In the genomic region with DNA sequence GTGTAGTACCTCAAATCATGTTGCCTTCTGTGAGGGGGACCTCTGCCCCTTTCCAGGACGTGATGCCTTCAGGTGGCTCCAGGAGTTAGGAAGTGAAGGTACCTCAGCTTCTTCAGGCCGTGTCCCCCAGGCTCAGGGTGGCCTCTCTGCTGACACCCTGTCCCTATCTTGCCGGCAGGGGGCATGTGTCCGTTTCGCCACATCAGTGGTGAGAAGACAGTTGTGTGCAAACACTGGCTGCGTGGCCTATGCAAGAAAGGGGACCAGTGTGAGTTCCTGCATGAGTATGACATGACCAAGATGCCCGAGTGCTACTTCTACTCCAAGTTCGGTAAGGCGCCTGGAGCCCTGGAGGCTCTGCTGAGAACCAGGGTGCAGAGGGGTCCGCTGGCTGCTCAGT, we compare ENCODE assay signal across 11 cellular contexts. TPM values are rescaled to one million over a fixed set of nuclear protein-coding genes. Genes with fewer than 3 reads are reported as not detected.
A peak's percentile ranks its signal among the peaks of the same experiment; 100 is the strongest.
DNase-seq lines count a peak whose midpoint lies in the region; ATAC-seq, FAIRE-seq and TF ChIP-seq lines count a peak whose summit lies in the region.
"Had no signal": no experiment of that assay in that cellular context is flagged by ENCODE, and none has a peak within 500 bp of the region (broad histone marks: within the 10 kb centered on the region; RNA-seq: fewer than 3 reads in every experiment).

No MANE protein-coding gene starts in this region.

- BruUV-seq in Calu3 (replicated peaks; lab: Mats Ljungman, UMichigan) (no TSS peak), PC-9 (replicated peaks; lab: Mats Ljungman, UMichigan) (no TSS peak)

- H3K56ac ChIP-seq in H9 (ENCODE audit: insufficient read length, low read depth, low read length), result no peak overlapping the region

- H3K4me3 Mint-ChIP-seq in Calu3 (ENCODE audit: low read depth, unreplicated experiment), result no peak overlapping the region
- no peak overlapping the region for H3K4me3 Mint-ChIP-seq in H9
- H3K4me3 Mint-ChIP-seq: memory B cell had no signal

- H4K8ac ChIP-seq in H9 (replicated peaks; ENCODE audit: insufficient read length, low read depth, low read length), result no peak overlapping the region

- H3K36me3 ChIP-seq in PC-9 (ENCODE audit: low read depth) (peaks cover 15% of the 10 kb centered on the region), keratinocyte (ENCODE audit: control insufficient read depth in 2 of 2, extremely low read depth in 1 of 2, insufficient read depth in 2 of 2, low read length in 2 of 2) (peaks cover 48 to 51% of the 10 kb centered on the region in 2 experiments)

- no peak overlapping the region for H4K91ac ChIP-seq in H9 (ENCODE audit: insufficient read length, low read depth, low read length)

- H3K9me3 ChIP-seq in H9 (ENCODE audit: control insufficient read depth, low read depth, low read length), result no peaks in the 10 kb centered on the region
- H3K9me3 ChIP-seq in PC-9 (ENCODE audit: insufficient read depth, low read depth), result no peaks in the 10 kb centered on the region
- no peaks in the 10 kb centered on the region for H3K9me3 ChIP-seq in keratinocyte (ENCODE audit: control insufficient read depth, low read depth, low read length)
- H3K9me3 ChIP-seq: stomach had no signal

- H4K5ac ChIP-seq in H9 (ENCODE audit: insufficient read length, low read depth, low read length), result no peak overlapping the region

- POLR2A ChIA-PET in PC-9 (lab: Charles Lee; ENCODE audit: unreplicated experiment), result no interaction called here

- H3K4me3 ChIP-seq in PC-9, result no peak overlapping the region
- no peak overlapping the region for H3K4me3 ChIP-seq in keratinocyte (ENCODE audit: control insufficient read depth in 2 of 3, extremely low read depth in 1 of 3, insufficient read depth in 2 of 3, low read depth in 1 of 3, low read length in 3 of 3)
- H3K4me3 ChIP-seq: stomach had no signal

- H3K79me2 ChIP-seq in H9 (ENCODE audit: insufficient read depth, low read length) (no peaks in the 10 kb centered on the region), PC-9 (ENCODE audit: low read depth) (no peaks in the 10 kb centered on the region), keratinocyte (ENCODE audit: control insufficient read depth, insufficient read depth, low read length) (no peaks in the 10 kb centered on the region)

- H3K18ac ChIP-seq in H9 (ENCODE audit: insufficient read length, low read depth, low read length), result no peak overlapping the region

- H3K4ac ChIP-seq in H9 (ENCODE audit: low read depth, low read length), result no peak overlapping the region

- H3K9ac ChIP-seq in H9 (ENCODE audit: extremely low read depth, insufficient read length, low read length) (no peak overlapping the region), keratinocyte (ENCODE audit: control insufficient read depth, extremely low read depth, insufficient read depth, low read length) (no peak overlapping the region)

- intact Hi-C loops in Calu3 (cut with micrococcal nuclease; ENCODE audit: unreplicated experiment) (no loop called here), PC-9 (cut with micrococcal nuclease; ENCODE audit: unreplicated experiment) (no loop called here)

- H3K4me1 Mint-ChIP-seq in Calu3 (ENCODE audit: low read depth, unreplicated experiment), result no peaks in the 10 kb centered on the region
- H3K4me1 Mint-ChIP-seq in H9, result no peaks in the 10 kb centered on the region

- FAIRE-seq in keratinocyte (lab: Jason Lieb, UNC), result no peak

- H3K27me3 ChIP-seq in H9 (ENCODE audit: insufficient read depth, low read length), result no peaks in the 10 kb centered on the region
- H3K27me3 ChIP-seq in PC-9 (ENCODE audit: insufficient read depth, low read depth), result no peaks in the 10 kb centered on the region
- H3K27me3 ChIP-seq in keratinocyte (ENCODE audit: control insufficient read depth, extremely low read depth, insufficient read depth, low read length), result no peaks in the 10 kb centered on the region
- H3K27me3 ChIP-seq: stomach had no signal

- in situ Hi-C loops in KBM-7 (cut with MboI; ENCODE audit: low pct_unique_long_range_greater_than_20kb, low sequenced_read_pairs), result no loop called here

- H2BK15ac ChIP-seq in H9 (ENCODE audit: low read depth, low read length), result no peak overlapping the region

- H2AFZ ChIP-seq in H9 (ENCODE audit: low read length) (no peak overlapping the region), PC-9 (no peak overlapping the region), keratinocyte (ENCODE audit: control insufficient read depth, low read length) (no peak overlapping the region)

- H3K4me2 ChIP-seq in H9 (ENCODE audit: insufficient read depth, insufficient read length, low read length) (no peak overlapping the region), PC-9 (no peak overlapping the region), keratinocyte (ENCODE audit: control insufficient read depth, extremely low read depth, insufficient read depth, low read depth, low read length) (no peak overlapping the region)

- H3K14ac ChIP-seq in H9 (ENCODE audit: insufficient read depth, low read length), result no peak overlapping the region

- no CpG with 5 or more reads among the region's 10 CpGs for WGBS in H9 (ENCODE audit: extremely low coverage, insufficient read length, low lambda C conversion rate)

- H3K23me2 ChIP-seq in H9 (ENCODE audit: insufficient read length, low read depth, low read length, poor library complexity, severe bottlenecking), result no peaks in the 10 kb centered on the region

- no peak overlapping the region for H2AK5ac ChIP-seq in H9 (ENCODE audit: insufficient read length, low read length)

- H3K27me3 Mint-ChIP-seq in Calu3 (ENCODE audit: unreplicated experiment) (no peaks in the 10 kb centered on the region), H9 (ENCODE audit: low read depth) (no peaks in the 10 kb centered on the region)
- H3K27me3 Mint-ChIP-seq: memory B cell had no signal

- H3K27ac ChIP-seq in H9 (ENCODE audit: insufficient read length, low read depth, low read length) (no peak overlapping the region), PC-9 (no peak overlapping the region), keratinocyte (ENCODE audit: control insufficient read depth, insufficient read depth, low read length) (no peak overlapping the region)
- H3K27ac ChIP-seq: stomach had no signal

- no peaks in the 10 kb centered on the region for H3K9me2 ChIP-seq in PC-9 (ENCODE audit: insufficient read depth)

- H3K79me1 ChIP-seq in H9 (ENCODE audit: insufficient read depth, low read depth, low read length, poor library complexity, severe bottlenecking), result no peaks in the 10 kb centered on the region

- H2BK12ac ChIP-seq in H9 (ENCODE audit: insufficient read length, low read depth, low read length), result no peak overlapping the region

- no peak for ATAC-seq in HG02678 (IDR thresholded peaks at IDR 0.05; ENCODE audit: unreplicated experiment)

- no peaks in the 10 kb centered on the region; the same call in 1 of the 2 replicates for H3F3A ChIP-seq in PC-9 (ENCODE audit: insufficient read depth, low read depth)

- H3K36me3 Mint-ChIP-seq in Calu3 (ENCODE audit: insufficient read depth, unreplicated experiment), result peaks cover 36% of the 10 kb centered on the region
- H3K36me3 Mint-ChIP-seq in H9 (ENCODE audit: insufficient read depth in 1 of 3, low read depth in 3 of 3), result peaks cover 46 to 88% (median 86%) of the 10 kb centered on the region in 3 experiments; a peak in 6 of 7 replicates

- no peak overlapping the region for H3K23ac ChIP-seq in H9 (ENCODE audit: insufficient read length, low read depth, low read length)

- H3K27ac Mint-ChIP-seq in Calu3 (ENCODE audit: unreplicated experiment) (no peak overlapping the region), H9 (0 out of 7 replicates have a peak overlapping the region, but pooled peaks of 1 of the 3 experiments have one; percentile 65)
- H3K27ac Mint-ChIP-seq: memory B cell had no signal

- no peak for TF ChIP-seq CTCF in Calu3 (IDR thresholded peaks at IDR 0.05; ENCODE audit: unreplicated experiment)
- TF ChIP-seq CTCF in H9 (conservative IDR thresholded peaks at IDR 0.05), result peak; percentile 29; the same call in 2 of the 3 replicates
- TF ChIP-seq CTCF in PC-9 (conservative IDR thresholded peaks at IDR 0.05), result peak; percentile 60
- TF ChIP-seq CTCF in keratinocyte (optimal IDR thresholded peaks at IDR 0.05 in 1 of 3, IDR thresholded peaks at IDR 0.05 in 1 of 3, conservative IDR thresholded peaks at IDR 0.05 in 1 of 3; ENCODE audit: extremely low read depth in 1 of 3, insufficient read depth in 2 of 3, low read length in 3 of 3), result peak in 2 of 3 experiments; percentile 9 to 39

- no peaks in the 10 kb centered on the region for H3K9me3 Mint-ChIP-seq in Calu3 (ENCODE audit: low read depth, unreplicated experiment)
- no peaks in the 10 kb centered on the region for H3K9me3 Mint-ChIP-seq in H9
- H3K9me3 Mint-ChIP-seq: memory B cell had no signal

- no peaks in the 10 kb centered on the region for H3K4me1 ChIP-seq in H9 (ENCODE audit: insufficient read depth, low read length)
- H3K4me1 ChIP-seq in PC-9 (replicated peaks; ENCODE audit: insufficient read depth), result no peaks in the 10 kb centered on the region
- H3K4me1 ChIP-seq in keratinocyte (ENCODE audit: control insufficient read depth, extremely low read depth, insufficient read depth, low read length), result no peaks in the 10 kb centered on the region
- H3K4me1 ChIP-seq: stomach had no signal

- no peaks in the 10 kb centered on the region for H3K9me1 ChIP-seq in keratinocyte (ENCODE audit: control insufficient read depth, extremely low read depth, insufficient read depth, low read length)

- DNase-seq in Calu3 (peak; percentile 13), H9 (no peak), PC-9 (no peak), keratinocyte (ENCODE audit: low read depth, low spot score) (no peak), NCI-H2196 treated with DMSO at 0.1 percent for 48 hours (lab: John Stamatoyannopoulos, UW; ENCODE audit: unreplicated experiment) (no peak), KBM-7 (no peak)
- DNase-seq: dermis blood vessel endothelial cell, IMR-90, stomach had no signal

- dilution Hi-C loops in keratinocyte (cut with MboI; ENCODE audit: extremely low pct_ligation_motif_present, low sequenced_read_pairs), result no loop called here

- no peak overlapping the region for H3T11ph ChIP-seq in H9 (ENCODE audit: low read length)

- no peak overlapping the region for H2BK120ac ChIP-seq in H9 (ENCODE audit: low read depth, low read length, poor library complexity, severe bottlenecking)

- H2BK20ac ChIP-seq in H9 (ENCODE audit: low read depth, low read length, poor library complexity, severe bottlenecking), result no peak overlapping the region

- no peak overlapping the region for H2BK5ac ChIP-seq in H9 (ENCODE audit: insufficient read length, low read length)

- no peaks in the 10 kb centered on the region for H4K20me1 ChIP-seq in H9 (ENCODE audit: control insufficient read depth, insufficient read depth, insufficient read length)
- H4K20me1 ChIP-seq in PC-9 (ENCODE audit: insufficient read depth), result 0 out of 2 replicates have a peak, but pooled peaks cover 7% of the 10 kb centered on the region
- no peaks in the 10 kb centered on the region for H4K20me1 ChIP-seq in keratinocyte (ENCODE audit: control insufficient read depth, extremely low read depth, insufficient read depth, low read length)

- CTCF ChIA-PET in Calu3 (lab: Charles Lee) (interaction anchor here (0.7 kb wide), 1 partner anchor 71 kb away, joined by 4 read pairs; no protein-coding TSS in a partner anchor), PC-9 (lab: Charles Lee) (interaction anchor here (0.6 kb wide), 1 partner anchor 540 kb away, joined by 6 read pairs; no protein-coding TSS in a partner anchor)

RNA-seq across cellular contexts. Expression of gene CPSF4, which starts 9.2 kb away (rescaled TPM):
- total RNA-seq in Calu3 (2022) (33.4 and 37.2 TPM in 2 replicates), H9 (2021) (96.2 and 98.2 TPM in 2 replicates), PC-9 (2021) (69.0 and 81.5 TPM in 2 replicates)
- 21.8 to 28.6 TPM (median 25.0 TPM) in 3 replicates for polyA plus RNA-seq in keratinocyte
- polyA plus RNA-seq in keratinocyte (2011; ENCODE audit: low read depth), result 16.6 TPM
- 16.2 and 19.3 TPM in 2 replicates for polyA plus RNA-seq in keratinocyte (2011; cell fraction: cytosol; rRNA removed)
- 45.4 and 56.4 TPM in 2 replicates for polyA plus RNA-seq in keratinocyte (2011; cell fraction: nucleus; rRNA removed)
- 20.4 and 21.3 TPM in 2 replicates for polyA plus RNA-seq in keratinocyte (2012; ENCODE audit: low replicate concordance)
- 25.9 to 50.1 TPM (median 26.0 TPM) in 3 replicates for polyA minus RNA-seq in keratinocyte
- polyA minus RNA-seq in keratinocyte (2011; cell fraction: cytosol; rRNA and poly(A)+ RNA removed), result 21.5 TPM
- 18.2 and 19.1 TPM in 2 replicates for polyA minus RNA-seq in keratinocyte (2011; cell fraction: nucleus; rRNA and poly(A)+ RNA removed)

RNA-seq across cellular contexts. Expression of gene PTCD1, which starts 9.3 kb away (rescaled TPM):
- total RNA-seq in Calu3 (2022), result 7.6 and 8.8 TPM in 2 replicates
- 12.8 and 14.1 TPM in 2 replicates for total RNA-seq in H9 (2021)
- total RNA-seq in PC-9 (2021), result 8.0 and 8.8 TPM in 2 replicates
- 2.8 to 3.5 TPM (median 3.3 TPM) in 3 replicates for polyA plus RNA-seq in keratinocyte
- 0.67 TPM for polyA plus RNA-seq in keratinocyte (2011; ENCODE audit: low read depth)
- polyA plus RNA-seq in keratinocyte (2011; cell fraction: cytosol; rRNA removed), result 1.3 and 2.5 TPM in 2 replicates
- 4.1 and 6.8 TPM in 2 replicates for polyA plus RNA-seq in keratinocyte (2011; cell fraction: nucleus; rRNA removed)
- polyA plus RNA-seq in keratinocyte (2012; ENCODE audit: low replicate concordance), result 4.1 and 4.7 TPM in 2 replicates
- 2.0 to 3.2 TPM (median 2.2 TPM) in 3 replicates for polyA minus RNA-seq in keratinocyte
- polyA minus RNA-seq in keratinocyte (2011; cell fraction: cytosol; rRNA and poly(A)+ RNA removed), result 2.1 TPM
- polyA minus RNA-seq in keratinocyte (2011; cell fraction: nucleus; rRNA and poly(A)+ RNA removed), result 4.5 and 5.0 TPM in 2 replicates

RNA-seq across cellular contexts. Expression of gene ATP5MF, which starts 18.0 kb away (rescaled TPM):
- 222 and 234 TPM in 2 replicates for total RNA-seq in Calu3 (2022)
- 504 and 516 TPM in 2 replicates for total RNA-seq in H9 (2021)
- total RNA-seq in PC-9 (2021), result 251 and 660 TPM in 2 replicates
- 741 to 2,588 TPM (median 871 TPM) in 3 replicates for polyA plus RNA-seq in keratinocyte
- polyA plus RNA-seq in keratinocyte (2011; ENCODE audit: low read depth), result 128 TPM
- 1,552 and 1,989 TPM in 2 replicates for polyA plus RNA-seq in keratinocyte (2011; cell fraction: cytosol; rRNA removed)
- polyA plus RNA-seq in keratinocyte (2011; cell fraction: nucleus; rRNA removed), result 744 and 983 TPM in 2 replicates
- polyA plus RNA-seq in keratinocyte (2012; ENCODE audit: low replicate concordance), result 1,153 and 1,318 TPM in 2 replicates
- 70.7 to 409 TPM (median 281 TPM) in 3 replicates for polyA minus RNA-seq in keratinocyte
- 256 TPM for polyA minus RNA-seq in keratinocyte (2011; cell fraction: cytosol; rRNA and poly(A)+ RNA removed)
- polyA minus RNA-seq in keratinocyte (2011; cell fraction: nucleus; rRNA and poly(A)+ RNA removed), result 59.6 and 99.4 TPM in 2 replicates

RNA-seq across cellular contexts. Expression of gene ZNF789, which starts 24.7 kb away (rescaled TPM):
- total RNA-seq in Calu3 (2022) (17.2 and 18.9 TPM in 2 replicates), H9 (2021) (14.0 and 15.1 TPM in 2 replicates), PC-9 (2021) (30.8 and 38.8 TPM in 2 replicates)
- 5.4 to 17.5 TPM (median 14.7 TPM) in 3 replicates for polyA plus RNA-seq in keratinocyte
- 1.6 TPM for polyA plus RNA-seq in keratinocyte (2011; ENCODE audit: low read depth)
- polyA plus RNA-seq in keratinocyte (2011; cell fraction: cytosol; rRNA removed), result 2.9 and 3.9 TPM in 2 replicates
- 44.2 and 44.6 TPM in 2 replicates for polyA plus RNA-seq in keratinocyte (2011; cell fraction: nucleus; rRNA removed)
- 3.9 and 5.5 TPM in 2 replicates for polyA plus RNA-seq in keratinocyte (2012; ENCODE audit: low replicate concordance)
- polyA minus RNA-seq in keratinocyte, result 1.4 to 12.4 TPM (median 4.5 TPM) in 3 replicates
- 2.7 TPM for polyA minus RNA-seq in keratinocyte (2011; cell fraction: cytosol; rRNA and poly(A)+ RNA removed)
- 5.9 and 13.3 TPM in 2 replicates for polyA minus RNA-seq in keratinocyte (2011; cell fraction: nucleus; rRNA and poly(A)+ RNA removed)

RNA-seq across cellular contexts. Expression of gene BUD31, which starts 39.2 kb away (rescaled TPM):
- total RNA-seq in Calu3 (2022), result 62.8 and 82.7 TPM in 2 replicates
- 104 TPM in 2 replicates for total RNA-seq in H9 (2021)
- total RNA-seq in PC-9 (2021), result 167 and 178 TPM in 2 replicates
- 35.8 to 73.3 TPM (median 70.1 TPM) in 3 replicates for polyA plus RNA-seq in keratinocyte
- 436 TPM for polyA plus RNA-seq in keratinocyte (2011; ENCODE audit: low read depth)
- 76.1 and 93.5 TPM in 2 replicates for polyA plus RNA-seq in keratinocyte (2011; cell fraction: cytosol; rRNA removed)
- 48.1 and 52.6 TPM in 2 replicates for polyA plus RNA-seq in keratinocyte (2011; cell fraction: nucleus; rRNA removed)
- polyA plus RNA-seq in keratinocyte (2012; ENCODE audit: low replicate concordance), result 79.0 and 107 TPM in 2 replicates
- 8.0 to 37.1 TPM (median 26.1 TPM) in 3 replicates for polyA minus RNA-seq in keratinocyte
- 54.9 TPM for polyA minus RNA-seq in keratinocyte (2011; cell fraction: cytosol; rRNA and poly(A)+ RNA removed)
- 11.1 and 11.4 TPM in 2 replicates for polyA minus RNA-seq in keratinocyte (2011; cell fraction: nucleus; rRNA and poly(A)+ RNA removed)
